Comparison of ENCODE assay signal across 9 cellular contexts in genomic region chr17:4858068-4858879, GRCh38. TPM values are rescaled to one million over a fixed set of nuclear protein-coding genes. Genes with fewer than 3 reads are reported as not detected.
DNase-seq lines count a peak whose midpoint lies in the region; ATAC-seq and TF ChIP-seq lines count a peak whose summit lies in the region.
"Had no signal": no experiment of that assay in that cellular context is flagged by ENCODE, and none has a peak within 500 bp of the region (broad histone marks: within the 10 kb centered on the region; RNA-seq: fewer than 3 reads in every experiment).

No MANE protein-coding gene starts in this region.

- DNase-seq in ELF-1 (ENCODE audit: low read depth, low spot score) (peak; percentile 59), body of pancreas (peak in 2 of 4 donors; percentile 14 to 16), hypothalamus (lab: John Stamatoyannopoulos, UW) (peak in 38 of 51 donors; percentile 10 to 88 (median 57)), posterior cingulate gyrus (peak in 8 of 10 donors; percentile 48 to 94 (median 62)), cerebellar nuclear complex (lab: John Stamatoyannopoulos, UW) (no peak), Karpas-422 (no peak), NCI-H446 (lab: John Stamatoyannopoulos, UW) (no peak)
- DNase-seq: Caco-2 had no signal

- H3K4me1 ChIP-seq in body of pancreas: peaks cover 10% of the 10 kb centered on the region
- peaks cover 15% of the 10 kb centered on the region for H3K4me1 ChIP-seq in Karpas-422 (ENCODE audit: low read length)

- H3K27ac ChIP-seq in body of pancreas: peak overlapping the region; percentile 48 to 72 (median 60)
- no peak overlapping the region for H3K27ac ChIP-seq in Karpas-422 (ENCODE audit: low read length)

- H3K9ac ChIP-seq in Karpas-422 (ENCODE audit: low read length): no peak overlapping the region

- H3K79me2 ChIP-seq in Karpas-422 (ENCODE audit: low read length): peaks cover 76% of the 10 kb centered on the region

- H3K36me3 ChIP-seq in body of pancreas (replicated peaks in 1 of 2; ENCODE audit: insufficient read depth in 1 of 2, low read depth in 2 of 2): peaks cover 0 to 4% of the 10 kb centered on the region in 2 donors
- no peaks in the 10 kb centered on the region; the same call in 1 of the 2 replicates for H3K36me3 ChIP-seq in Karpas-422 (ENCODE audit: insufficient read depth, low read length)

- TF ChIP-seq CTCF in body of pancreas (IDR thresholded peaks at IDR 0.05): no peak

- H3K4me3 ChIP-seq in body of pancreas: no peak overlapping the region
- H3K4me3 ChIP-seq in Karpas-422 (ENCODE audit: low read length): no peak overlapping the region

- no peaks in the 10 kb centered on the region for H3K9me2 ChIP-seq in Karpas-422 (replicated peaks; ENCODE audit: insufficient read depth, low read length)

- WGBS in body of pancreas, 2 donors: 52 to 72% methylated on average over 7 of the region's 7 CpGs

- ATAC-seq in body of pancreas: peak; percentile 47
- ATAC-seq in HG02981 (IDR thresholded peaks at IDR 0.05; ENCODE audit: unreplicated experiment): no peak

- no peaks in the 10 kb centered on the region for H4K20me1 ChIP-seq in Karpas-422 (ENCODE audit: insufficient read depth, low read depth, low read length)

- TF ChIP-seq POLR2A in body of pancreas (IDR thresholded peaks at IDR 0.05): no peak

- no peak overlapping the region for H3K4me2 ChIP-seq in Karpas-422 (ENCODE audit: low read depth, low read length, poor library complexity, severe bottlenecking)

- H3K9me3 ChIP-seq in body of pancreas: no peaks in the 10 kb centered on the region
- no peaks in the 10 kb centered on the region for H3K9me3 ChIP-seq in Karpas-422 (ENCODE audit: low read length)
- H3K9me3 ChIP-seq: Caco-2 had no signal

- H2AFZ ChIP-seq in Karpas-422 (ENCODE audit: low read length): no peak overlapping the region

- intact Hi-C loops in body of pancreas (cut with DNase I) (no loop called here), posterior cingulate gyrus (cut with DNase I) (no loop called here)

- no peaks in the 10 kb centered on the region for H3K27me3 ChIP-seq in body of pancreas
- no peaks in the 10 kb centered on the region for H3K27me3 ChIP-seq in Karpas-422 (ENCODE audit: low read length)

RNA-seq across cellular contexts. Expression of gene MINK1, which starts 25.1 kb away (rescaled TPM):
- 10 to 100 TPM; 32.7 to 66.6 TPM for total RNA-seq in body of pancreas
- 28.7 and 56.6 TPM in 2 replicates for total RNA-seq in Karpas-422 (2014; rRNA removed; shearing (Covaris generic); ENCODE audit: low replicate concordance)

RNA-seq across cellular contexts. Expression of gene C17orf107, which starts 41.1 kb away (rescaled TPM):
- total RNA-seq in body of pancreas: 10 to 100 TPM in 1 of 2 donors, 1 to 10 TPM in 1; 5.2 to 11.9 TPM
- total RNA-seq in Karpas-422 (2014; rRNA removed; shearing (Covaris generic); ENCODE audit: low replicate concordance): 0.26 and 0.43 TPM in 2 replicates

RNA-seq across cellular contexts. Expression of gene CHRNE, which starts 44.6 kb away (rescaled TPM):
- 1 to 10 TPM in 1 of 2 donors, under 1 TPM in 1; 0.33 to 1.8 TPM for total RNA-seq in body of pancreas
- 0.11 and 0.22 TPM in 2 replicates for total RNA-seq in Karpas-422 (2014; rRNA removed; shearing (Covaris generic); ENCODE audit: low replicate concordance)
- total RNA-seq: Caco-2 had no signal

RNA-seq across cellular contexts. Expression of gene PLD2, which starts 51.3 kb away (rescaled TPM):
- total RNA-seq in body of pancreas: 10 to 100 TPM; 25.7 to 41.5 TPM
- total RNA-seq in Karpas-422 (2014; rRNA removed; shearing (Covaris generic); ENCODE audit: low replicate concordance): 13.1 and 23.3 TPM in 2 replicates

Comparison
In these comparisons a context has a peak if more than half of its experiments do, and no peak if none do; other contexts are left out.
1. DNase-seq: peak in ELF-1 (single experiment), hypothalamus (38 of 51) and posterior cingulate gyrus (8 of 10); none in cerebellar nuclear complex (0 of 2), Karpas-422 (single experiment) and NCI-H446 (0 of 2).